ENCODE assay signal across 8 cellular contexts in the genomic region with DNA sequence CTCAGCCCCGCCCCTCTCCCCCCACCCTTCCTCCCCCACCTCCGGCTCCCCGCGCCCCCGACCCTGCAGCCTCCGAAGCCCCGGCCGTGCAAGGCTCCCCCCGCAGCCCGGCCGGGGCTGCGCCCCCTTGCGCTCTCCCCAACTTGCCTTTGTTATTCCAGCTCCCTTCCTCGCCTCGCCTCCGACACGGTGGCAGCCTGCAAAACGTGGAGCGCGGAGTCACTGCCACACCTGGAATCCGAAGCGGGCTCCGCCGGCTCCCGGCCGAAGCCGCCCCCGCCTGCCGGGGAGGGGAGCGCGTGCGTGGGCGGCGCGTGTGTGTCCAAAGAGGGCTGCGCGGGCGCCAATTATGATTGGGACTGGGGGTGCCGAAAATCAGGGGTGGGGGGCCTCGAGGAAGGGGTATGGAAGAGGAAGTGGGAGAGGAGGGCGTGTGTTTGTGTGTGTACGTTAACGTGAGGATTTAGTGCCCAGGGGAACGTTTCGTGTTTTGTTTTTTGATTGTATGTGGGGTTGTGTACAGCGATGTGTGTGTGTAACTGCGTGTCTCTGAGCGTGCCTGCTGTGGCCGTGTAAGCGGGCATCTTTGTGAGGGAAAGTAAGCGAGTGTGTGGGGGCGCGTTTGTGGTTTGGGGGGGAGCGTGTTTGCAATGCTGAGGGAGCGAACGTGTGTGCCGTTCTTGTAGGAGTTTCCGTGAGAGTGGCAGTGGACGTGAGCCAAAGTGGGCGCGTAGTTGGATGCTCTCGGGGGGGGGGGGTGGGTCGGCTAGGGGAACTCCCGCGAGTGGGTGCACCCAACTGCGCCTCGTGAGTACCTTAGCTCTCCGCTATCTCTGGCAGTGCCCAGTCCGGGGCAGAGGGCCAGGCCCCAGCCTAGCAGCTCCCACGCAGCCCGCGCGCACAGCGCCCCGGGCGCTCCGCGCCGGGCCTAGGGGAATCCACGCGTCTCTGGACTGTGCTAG. TPM values are rescaled to one million over a fixed set of nuclear protein-coding genes. Genes with fewer than 3 reads are reported as not detected.
DNase-seq lines count a peak whose midpoint lies in the region; ATAC-seq lines count a peak whose summit lies in the region.

No MANE protein-coding gene starts in this region.

- H3K27ac Mint-ChIP-seq in effector memory CD8-positive, alpha-beta T cell: peak overlapping the region; percentile 11 to 54

- no peaks in the 10 kb centered on the region for H3K9me3 Mint-ChIP-seq in effector memory CD8-positive, alpha-beta T cell

- no peaks in the 10 kb centered on the region for H3K27me3 Mint-ChIP-seq in effector memory CD8-positive, alpha-beta T cell

- peak; percentile 53 to 61 for DNase-seq in AML-193 (lab: John Stamatoyannopoulos, UW)
- peak; percentile 78 for DNase-seq in HCEC 1CT
- peak; percentile 67 for DNase-seq in NCI-H82 treated with DMSO at 0.1 percent for 48 hours (lab: John Stamatoyannopoulos, UW; ENCODE audit: unreplicated experiment)
- DNase-seq in activated CD8-positive, alpha-beta memory T cell treated with anti-CD3 and anti-CD28 coated beads for 48 hours (ENCODE audit: low read depth in 2 of 3, low spot score in 2 of 3): peak; percentile 53 to 59 (median 57)
- peak; percentile 77 to 84 (median 79) for DNase-seq in effector memory CD8-positive, alpha-beta T cell
- DNase-seq in lung microvascular endothelial cell (ENCODE audit: low read depth in 2 of 2): peak; percentile 89 to 94
- peak; percentile 76 to 77 for DNase-seq in stimulated activated CD4-positive, alpha-beta T cell treated with anti-CD3 and anti-CD28 coated beads, Interleukin-4, amount 100 ng/mL, for 48 hours (ENCODE audit: low read depth in 2 of 2)

- H3K4me3 Mint-ChIP-seq in effector memory CD8-positive, alpha-beta T cell: peak overlapping the region; percentile 68 to 88

- H3K4me1 Mint-ChIP-seq in effector memory CD8-positive, alpha-beta T cell (ENCODE audit: low read depth in 2 of 2): peaks cover 23 to 43% of the 10 kb centered on the region in 2 donors

- ATAC-seq in effector memory CD8-positive, alpha-beta T cell (replicated peaks): peak; percentile 39
- no peak for ATAC-seq in HG03469 (IDR thresholded peaks at IDR 0.05; ENCODE audit: unreplicated experiment)

- H3K36me3 Mint-ChIP-seq in effector memory CD8-positive, alpha-beta T cell (ENCODE audit: insufficient read depth): peaks cover 15% of the 10 kb centered on the region

RNA-seq across cellular contexts. Expression of gene ZMIZ1, which starts 1.2 kb away (rescaled TPM):
- 9.4 and 14.7 TPM in 2 replicates for total RNA-seq in lung microvascular endothelial cell
